1 cellular context compared by ENCODE assay signal in the genomic region with DNA sequence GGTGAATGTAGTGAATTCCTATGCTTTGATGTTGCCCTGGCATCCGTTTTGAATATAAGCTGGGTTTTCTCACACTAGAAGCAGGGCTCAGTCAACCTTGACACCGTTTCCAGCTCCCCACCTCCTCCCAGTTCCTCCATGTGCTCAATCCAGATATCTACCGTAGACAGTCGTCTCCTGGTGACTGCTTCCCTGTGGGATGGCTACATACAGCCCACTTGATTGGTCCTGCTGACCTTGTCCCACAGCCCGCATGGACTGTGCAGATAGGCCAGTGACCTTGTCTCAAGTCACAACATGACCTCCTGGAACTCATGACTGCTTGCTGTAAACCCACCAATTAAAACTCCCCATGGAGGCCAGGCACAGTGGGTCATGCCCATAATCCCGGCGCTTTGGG.
TF ChIP-seq lines count a peak whose summit lies in the region.

No MANE protein-coding gene starts in this region.

TF ChIP-seq in K562, 482 proteins besides CTCF, POLR2A, EP300 and RAD21 (continues in another document):
- no peak for TF ChIP-seq ZNF184 (CRISPR knock-in tag; IDR thresholded peaks at IDR 0.05)
- TF ChIP-seq PKNOX1 (IDR thresholded peaks at IDR 0.05) = peak; percentile 49; the same call in 1 of the 2 replicates
- TF ChIP-seq SMARCA4 (IDR thresholded peaks at IDR 0.05) = 0 out of 2 replicates have a peak, but pooled peaks have one; percentile 26
- TF ChIP-seq HDAC2 (IDR thresholded peaks at IDR 0.05) = 0 out of 2 replicates have a peak, but pooled peaks have one; percentile 17
- TF ChIP-seq KLF1 (tag; IDR thresholded peaks at IDR 0.05) = no peak
- 0 out of 2 replicates have a peak, but pooled peaks have one; percentile 31 for TF ChIP-seq ETS1 (conservative IDR thresholded peaks at IDR 0.05; ENCODE audit: control insufficient read depth, low read depth, low read length)
- peak; percentile 68; the same call in 1 of the 2 replicates for TF ChIP-seq NR2C1 (IDR thresholded peaks at IDR 0.05)
- TF ChIP-seq NR2C1 (tag; IDR thresholded peaks at IDR 0.05) = peak; percentile 90
- TF ChIP-seq YY1 (IDR thresholded peaks at IDR 0.05; ENCODE audit: borderline replicate concordance in 1 of 3, control insufficient read depth in 1 of 3, extremely low read depth in 1 of 3, insufficient read depth in 3 of 3, insufficient read length in 1 of 3, insufficient replicate concordance in 2 of 3, low read depth in 1 of 3, low read length in 2 of 3) = no peak
- TF ChIP-seq ZNF586 (CRISPR knock-in tag; conservative IDR thresholded peaks at IDR 0.05) = no peak
- TF ChIP-seq NCOA1 (IDR thresholded peaks at IDR 0.05; ENCODE audit: low read depth) = no peak
- TF ChIP-seq SOX6 (IDR thresholded peaks at IDR 0.05) = 0 out of 2 replicates have a peak, but pooled peaks have one; percentile 29
- TF ChIP-seq ILF3 (IDR thresholded peaks at IDR 0.05; ENCODE audit: borderline replicate concordance) = no peak
- peak; percentile 34; the same call in 1 of the 2 replicates for TF ChIP-seq GATAD2A (IDR thresholded peaks at IDR 0.05)
- TF ChIP-seq NR2C2 (CRISPR knock-in tag; IDR thresholded peaks at IDR 0.05) = 0 out of 2 replicates have a peak, but pooled peaks have one; percentile 38
- peak; percentile 59; the same call in 1 of the 2 replicates for TF ChIP-seq NR2C2 (tag; IDR thresholded peaks at IDR 0.05)
- peak; percentile 41 for TF ChIP-seq L3MBTL2 (IDR thresholded peaks at IDR 0.05)
- TF ChIP-seq, protein P1, sequence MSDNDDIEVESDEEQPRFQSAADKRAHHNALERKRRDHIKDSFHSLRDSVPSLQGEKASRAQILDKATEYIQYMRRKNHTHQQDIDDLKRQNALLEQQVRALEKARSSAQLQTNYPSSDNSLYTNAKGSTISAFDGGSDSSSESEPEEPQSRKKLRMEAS (CRISPR knock-in tag; IDR thresholded peaks at IDR 0.05) = peak; percentile 74
- peak; percentile 91 for TF ChIP-seq CBFA2T3 (IDR thresholded peaks at IDR 0.05)
- peak in 1 of 2 experiments; percentile 41; a peak in 1 of 4 replicates for TF ChIP-seq RCOR1 (IDR thresholded peaks at IDR 0.05; ENCODE audit: borderline replicate concordance in 1 of 2, low read depth in 2 of 2, low read length in 2 of 2)
- TF ChIP-seq NCOA6 (IDR thresholded peaks at IDR 0.05) = no peak
- peak; percentile 55; the same call in 1 of the 2 replicates for TF ChIP-seq GATA2 (CRISPR knock-in tag; IDR thresholded peaks at IDR 0.05)
- peak; percentile 80 for TF ChIP-seq CBFA2T2 (conservative IDR thresholded peaks at IDR 0.05)
- no peak for TF ChIP-seq SRSF3 (IDR thresholded peaks at IDR 0.05; ENCODE audit: insufficient read depth, low read length)
- peak; percentile 88 for TF ChIP-seq SMAD4 (CRISPR knock-in tag; conservative IDR thresholded peaks at IDR 0.05)
- no peak for TF ChIP-seq ZBTB43 (CRISPR knock-in tag; IDR thresholded peaks at IDR 0.05)
- no peak for TF ChIP-seq ZNF589 (CRISPR knock-in tag; IDR thresholded peaks at IDR 0.05; ENCODE audit: low read depth)
- no peak for TF ChIP-seq ZNF830 (CRISPR knock-in tag; IDR thresholded peaks at IDR 0.05)
- no peak for TF ChIP-seq BDP1 (IDR thresholded peaks at IDR 0.05; ENCODE audit: insufficient read depth, insufficient read length)
- no peak for TF ChIP-seq PHF21A (IDR thresholded peaks at IDR 0.05; ENCODE audit: borderline replicate concordance, low read depth)
- TF ChIP-seq USF1 (CRISPR knock-in tag; IDR thresholded peaks at IDR 0.05) = peak; percentile 31; the same call in 1 of the 2 replicates
- no peak for TF ChIP-seq ARID3A (IDR thresholded peaks at IDR 0.05; ENCODE audit: borderline replicate concordance, low read depth, low read length)
- TF ChIP-seq MTA2 (IDR thresholded peaks at IDR 0.05; ENCODE audit: low read depth) = peak; percentile 53; the same call in 1 of the 2 replicates
- no peak for TF ChIP-seq HDAC3 (IDR thresholded peaks at IDR 0.05; ENCODE audit: borderline replicate concordance, partially characterized antibody)
- TF ChIP-seq, protein P2, sequence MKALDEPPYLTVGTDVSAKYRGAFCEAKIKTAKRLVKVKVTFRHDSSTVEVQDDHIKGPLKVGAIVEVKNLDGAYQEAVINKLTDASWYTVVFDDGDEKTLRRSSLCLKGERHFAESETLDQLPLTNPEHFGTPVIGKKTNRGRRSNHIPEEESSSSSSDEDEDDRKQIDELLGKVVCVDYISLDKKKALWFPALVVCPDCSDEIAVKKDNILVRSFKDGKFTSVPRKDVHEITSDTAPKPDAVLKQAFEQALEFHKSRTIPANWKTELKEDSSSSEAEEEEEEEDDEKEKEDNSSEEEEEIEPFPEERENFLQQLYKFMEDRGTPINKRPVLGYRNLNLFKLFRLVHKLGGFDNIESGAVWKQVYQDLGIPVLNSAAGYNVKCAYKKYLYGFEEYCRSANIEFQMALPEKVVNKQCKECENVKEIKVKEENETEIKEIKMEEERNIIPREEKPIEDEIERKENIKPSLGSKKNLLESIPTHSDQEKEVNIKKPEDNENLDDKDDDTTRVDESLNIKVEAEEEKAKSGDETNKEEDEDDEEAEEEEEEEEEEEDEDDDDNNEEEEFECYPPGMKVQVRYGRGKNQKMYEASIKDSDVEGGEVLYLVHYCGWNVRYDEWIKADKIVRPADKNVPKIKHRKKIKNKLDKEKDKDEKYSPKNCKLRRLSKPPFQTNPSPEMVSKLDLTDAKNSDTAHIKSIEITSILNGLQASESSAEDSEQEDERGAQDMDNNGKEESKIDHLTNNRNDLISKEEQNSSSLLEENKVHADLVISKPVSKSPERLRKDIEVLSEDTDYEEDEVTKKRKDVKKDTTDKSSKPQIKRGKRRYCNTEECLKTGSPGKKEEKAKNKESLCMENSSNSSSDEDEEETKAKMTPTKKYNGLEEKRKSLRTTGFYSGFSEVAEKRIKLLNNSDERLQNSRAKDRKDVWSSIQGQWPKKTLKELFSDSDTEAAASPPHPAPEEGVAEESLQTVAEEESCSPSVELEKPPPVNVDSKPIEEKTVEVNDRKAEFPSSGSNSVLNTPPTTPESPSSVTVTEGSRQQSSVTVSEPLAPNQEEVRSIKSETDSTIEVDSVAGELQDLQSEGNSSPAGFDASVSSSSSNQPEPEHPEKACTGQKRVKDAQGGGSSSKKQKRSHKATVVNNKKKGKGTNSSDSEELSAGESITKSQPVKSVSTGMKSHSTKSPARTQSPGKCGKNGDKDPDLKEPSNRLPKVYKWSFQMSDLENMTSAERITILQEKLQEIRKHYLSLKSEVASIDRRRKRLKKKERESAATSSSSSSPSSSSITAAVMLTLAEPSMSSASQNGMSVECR (CRISPR knock-in tag; IDR thresholded peaks at IDR 0.05) = peak; percentile 39; the same call in 1 of the 2 replicates
- peak; percentile 23; the same call in 1 of the 2 replicates for TF ChIP-seq EGR1 (conservative IDR thresholded peaks at IDR 0.05)
- TF ChIP-seq E2F1 (CRISPR knock-in tag; IDR thresholded peaks at IDR 0.05) = no peak
- TF ChIP-seq ZNF668 (CRISPR knock-in tag; IDR thresholded peaks at IDR 0.05) = no peak
- no peak for TF ChIP-seq FOXA3 (CRISPR knock-in tag; conservative IDR thresholded peaks at IDR 0.05 in 1 of 2, IDR thresholded peaks at IDR 0.05 in 1 of 2)
- no peak for TF ChIP-seq MAFK (IDR thresholded peaks at IDR 0.05; ENCODE audit: low read length)
- no peak for TF ChIP-seq ZNF12 (CRISPR knock-in tag; IDR thresholded peaks at IDR 0.05)
- no peak for TF ChIP-seq SIN3B (IDR thresholded peaks at IDR 0.05; ENCODE audit: low read depth)
- peak; percentile 71 for TF ChIP-seq TAL1 (IDR thresholded peaks at IDR 0.05)
- no peak for TF ChIP-seq PTTG1 (tag; IDR thresholded peaks at IDR 0.05; ENCODE audit: low read depth)
- TF ChIP-seq, protein P3, sequence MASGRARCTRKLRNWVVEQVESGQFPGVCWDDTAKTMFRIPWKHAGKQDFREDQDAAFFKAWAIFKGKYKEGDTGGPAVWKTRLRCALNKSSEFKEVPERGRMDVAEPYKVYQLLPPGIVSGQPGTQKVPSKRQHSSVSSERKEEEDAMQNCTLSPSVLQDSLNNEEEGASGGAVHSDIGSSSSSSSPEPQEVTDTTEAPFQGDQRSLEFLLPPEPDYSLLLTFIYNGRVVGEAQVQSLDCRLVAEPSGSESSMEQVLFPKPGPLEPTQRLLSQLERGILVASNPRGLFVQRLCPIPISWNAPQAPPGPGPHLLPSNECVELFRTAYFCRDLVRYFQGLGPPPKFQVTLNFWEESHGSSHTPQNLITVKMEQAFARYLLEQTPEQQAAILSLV (tag; IDR thresholded peaks at IDR 0.05) = no peak
- no peak for TF ChIP-seq HOXB6 (CRISPR knock-in tag; IDR thresholded peaks at IDR 0.05; ENCODE audit: borderline replicate concordance)
- no peak for TF ChIP-seq ZZZ3 (IDR thresholded peaks at IDR 0.05)
- no peak for TF ChIP-seq SNAPC5 (CRISPR knock-in tag; IDR thresholded peaks at IDR 0.05)
- no peak for TF ChIP-seq NR4A1 (CRISPR knock-in tag; IDR thresholded peaks at IDR 0.05)
- no peak for TF ChIP-seq NR4A1 (tag; IDR thresholded peaks at IDR 0.05)
- TF ChIP-seq ZNF277 (CRISPR knock-in tag; IDR thresholded peaks at IDR 0.05; ENCODE audit: borderline replicate concordance) = no peak
- TF ChIP-seq FOXK2 (conservative IDR thresholded peaks at IDR 0.05 in 1 of 2, IDR thresholded peaks at IDR 0.05 in 1 of 2; ENCODE audit: low read depth in 2 of 2) = peak in 1 of 2 experiments; percentile 63; a peak in 1 of 4 replicates
- peak; percentile 67 for TF ChIP-seq CTBP1 (IDR thresholded peaks at IDR 0.05; ENCODE audit: borderline replicate concordance)
- no peak for TF ChIP-seq NELFE (IDR thresholded peaks at IDR 0.05; ENCODE audit: insufficient read depth, insufficient read length)
- TF ChIP-seq KDM4B (IDR thresholded peaks at IDR 0.05; ENCODE audit: borderline replicate concordance in 2 of 2, low read depth in 1 of 2) = no peak
- TF ChIP-seq ESRRA (IDR thresholded peaks at IDR 0.05; ENCODE audit: borderline replicate concordance, low read depth) = peak; percentile 97
- TF ChIP-seq CBX2 (IDR thresholded peaks at IDR 0.05; ENCODE audit: insufficient read depth, low read length, poor library complexity, severe bottlenecking) = no peak
